8 cellular contexts compared by ENCODE assay signal in the genomic region with DNA sequence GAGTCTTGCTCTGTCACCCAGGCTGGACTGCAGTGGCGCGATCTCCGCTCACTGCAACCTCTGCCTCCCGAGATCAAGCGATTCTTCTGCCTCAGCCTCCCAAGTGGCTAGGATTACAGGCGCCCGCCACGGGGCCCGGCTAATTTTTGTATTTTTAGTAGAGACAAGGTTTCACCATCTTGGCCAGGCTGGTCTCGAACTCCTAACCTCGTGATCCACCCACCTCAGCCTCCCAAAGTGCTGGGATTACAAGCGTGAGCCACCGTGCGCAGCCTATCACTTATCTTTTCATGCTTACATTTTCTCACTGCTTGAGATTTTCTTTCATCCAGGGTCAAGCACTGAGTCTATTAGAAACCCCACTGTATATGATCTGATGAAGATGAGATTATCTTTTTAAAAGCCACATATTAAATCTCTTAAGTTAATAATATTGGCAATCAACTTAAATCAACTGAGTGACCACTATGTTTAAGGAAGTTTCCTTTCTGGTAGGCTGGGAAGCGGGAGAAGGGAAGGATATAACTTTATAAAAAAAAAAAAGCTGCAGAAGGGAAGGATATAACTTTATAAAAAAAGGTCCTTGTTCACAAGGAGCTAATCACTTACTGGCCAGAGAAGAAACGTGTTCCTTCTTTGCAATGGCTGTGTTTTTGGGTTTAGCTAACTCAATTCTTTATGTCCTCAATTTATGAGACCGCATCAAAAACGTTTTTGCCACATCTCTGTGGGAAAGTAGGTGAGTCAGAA. TPM values are rescaled to one million over a fixed set of nuclear protein-coding genes. Genes with fewer than 3 reads are reported as not detected.
DNase-seq lines count a peak whose midpoint lies in the region; ATAC-seq and TF ChIP-seq lines count a peak whose summit lies in the region.

No MANE protein-coding gene starts in this region.

- H3K27me3 ChIP-seq in GM23338 (ENCODE audit: insufficient read depth): no peaks in the 10 kb centered on the region
- H3K27me3 ChIP-seq in Peyer's patch: no peaks in the 10 kb centered on the region

- H3K4me2 ChIP-seq in GM23338: peak overlapping the region; percentile 78

- TF ChIP-seq CTCF in GM23338 (conservative IDR thresholded peaks at IDR 0.05; ENCODE audit: low read depth in 2 of 2) (no peak), Peyer's patch (IDR thresholded peaks at IDR 0.05) (no peak), endothelial cell (IDR thresholded peaks at IDR 0.05; ENCODE audit: unreplicated experiment) (no peak)

- H3K9me3 Mint-ChIP-seq in GM23338: no peaks in the 10 kb centered on the region
- no peaks in the 10 kb centered on the region for H3K9me3 Mint-ChIP-seq in endothelial cell (ENCODE audit: unreplicated experiment)

- TF ChIP-seq POLR2A in Peyer's patch (IDR thresholded peaks at IDR 0.05): no peak

- H3K4me3 ChIP-seq in GM23338: peak overlapping the region; percentile 71
- peak overlapping the region in 3 of 4 donors; percentile 67 to 92 (median 79) for H3K4me3 ChIP-seq in Peyer's patch
- peak overlapping the region in 6 of 7 experiments; percentile 68 to 96 (median 80) for H3K4me3 ChIP-seq in skin epidermis

- peaks cover 28% of the 10 kb centered on the region for H3K4me1 Mint-ChIP-seq in GM23338
- H3K4me1 Mint-ChIP-seq in endothelial cell (ENCODE audit: unreplicated experiment): peaks cover 17% of the 10 kb centered on the region

- no peak overlapping the region for H3K27ac Mint-ChIP-seq in GM23338
- peak overlapping the region; percentile 91 for H3K27ac Mint-ChIP-seq in endothelial cell (ENCODE audit: unreplicated experiment)

- H3K9me3 ChIP-seq in Peyer's patch: no peaks in the 10 kb centered on the region

- DNase-seq in GM23338 (ENCODE audit: low spot score) (no peak), Peyer's patch (no peak), endothelial cell (ENCODE audit: low spot score) (no peak), H4 (ENCODE audit: low spot score) (no peak)

- peak overlapping the region; percentile 97 for H3K4me3 Mint-ChIP-seq in GM23338
- peak overlapping the region; percentile 89 for H3K4me3 Mint-ChIP-seq in endothelial cell (ENCODE audit: unreplicated experiment)

- peaks cover 29% of the 10 kb centered on the region for H3K79me2 ChIP-seq in GM23338 (replicated peaks; ENCODE audit: insufficient read depth)

- no peak overlapping the region for H2AFZ ChIP-seq in GM23338

- peaks cover 14% of the 10 kb centered on the region for H3K36me3 ChIP-seq in GM23338 (ENCODE audit: insufficient read depth)
- H3K36me3 ChIP-seq in Peyer's patch: peaks cover 0 to 8% (median 0%) of the 10 kb centered on the region in 3 donors

- peaks cover 29% of the 10 kb centered on the region for H3K4me1 ChIP-seq in GM23338 (ENCODE audit: insufficient read depth)
- peaks cover 0 to 7% (median 0%) of the 10 kb centered on the region in 4 donors for H3K4me1 ChIP-seq in Peyer's patch

- peaks cover 18% of the 10 kb centered on the region; the same call in 1 of the 2 replicates for H3F3A ChIP-seq in GM23338 (replicated peaks; ENCODE audit: low read depth)

- H3K36me3 Mint-ChIP-seq in GM23338 (ENCODE audit: low read depth) (peaks cover 29% of the 10 kb centered on the region), endothelial cell (ENCODE audit: low read depth, unreplicated experiment) (peaks cover 13% of the 10 kb centered on the region)

- no peaks in the 10 kb centered on the region for H3K9me2 ChIP-seq in GM23338 (ENCODE audit: insufficient read depth)

- ATAC-seq in GM23338 (no peak), HG02571 (IDR thresholded peaks at IDR 0.05; ENCODE audit: unreplicated experiment) (no peak), HG03354 (IDR thresholded peaks at IDR 0.05; ENCODE audit: poor library complexity, severe bottlenecking, unreplicated experiment) (no peak), GM18511 (IDR thresholded peaks at IDR 0.05; ENCODE audit: unreplicated experiment) (no peak)

- H3K27me3 Mint-ChIP-seq in GM23338 (ENCODE audit: insufficient read depth, low read depth, poor library complexity) (peaks cover 17% of the 10 kb centered on the region), endothelial cell (ENCODE audit: unreplicated experiment) (peaks cover 10% of the 10 kb centered on the region)

- H3K27ac ChIP-seq in GM23338 (ENCODE audit: low read depth): peak overlapping the region; percentile 95
- peak overlapping the region; percentile 96 to 99 (median 96) for H3K27ac ChIP-seq in Peyer's patch
- H3K27ac ChIP-seq in skin epidermis: peak overlapping the region in 19 of 21 experiments; percentile 90 to 100 (median 98)

- H4K20me1 ChIP-seq in GM23338 (replicated peaks; ENCODE audit: insufficient read depth): peaks cover 3% of the 10 kb centered on the region

TF ChIP-seq in GM23338, 12 proteins besides CTCF, POLR2A, EP300 and RAD21 (continues in another document):
- TF ChIP-seq EZH2 (IDR thresholded peaks at IDR 0.05; ENCODE audit: low read depth, unreplicated experiment): no peak
- no peak for TF ChIP-seq ZNF114 (CRISPR knock-in tag; IDR thresholded peaks at IDR 0.05)
- TF ChIP-seq, protein P1, sequence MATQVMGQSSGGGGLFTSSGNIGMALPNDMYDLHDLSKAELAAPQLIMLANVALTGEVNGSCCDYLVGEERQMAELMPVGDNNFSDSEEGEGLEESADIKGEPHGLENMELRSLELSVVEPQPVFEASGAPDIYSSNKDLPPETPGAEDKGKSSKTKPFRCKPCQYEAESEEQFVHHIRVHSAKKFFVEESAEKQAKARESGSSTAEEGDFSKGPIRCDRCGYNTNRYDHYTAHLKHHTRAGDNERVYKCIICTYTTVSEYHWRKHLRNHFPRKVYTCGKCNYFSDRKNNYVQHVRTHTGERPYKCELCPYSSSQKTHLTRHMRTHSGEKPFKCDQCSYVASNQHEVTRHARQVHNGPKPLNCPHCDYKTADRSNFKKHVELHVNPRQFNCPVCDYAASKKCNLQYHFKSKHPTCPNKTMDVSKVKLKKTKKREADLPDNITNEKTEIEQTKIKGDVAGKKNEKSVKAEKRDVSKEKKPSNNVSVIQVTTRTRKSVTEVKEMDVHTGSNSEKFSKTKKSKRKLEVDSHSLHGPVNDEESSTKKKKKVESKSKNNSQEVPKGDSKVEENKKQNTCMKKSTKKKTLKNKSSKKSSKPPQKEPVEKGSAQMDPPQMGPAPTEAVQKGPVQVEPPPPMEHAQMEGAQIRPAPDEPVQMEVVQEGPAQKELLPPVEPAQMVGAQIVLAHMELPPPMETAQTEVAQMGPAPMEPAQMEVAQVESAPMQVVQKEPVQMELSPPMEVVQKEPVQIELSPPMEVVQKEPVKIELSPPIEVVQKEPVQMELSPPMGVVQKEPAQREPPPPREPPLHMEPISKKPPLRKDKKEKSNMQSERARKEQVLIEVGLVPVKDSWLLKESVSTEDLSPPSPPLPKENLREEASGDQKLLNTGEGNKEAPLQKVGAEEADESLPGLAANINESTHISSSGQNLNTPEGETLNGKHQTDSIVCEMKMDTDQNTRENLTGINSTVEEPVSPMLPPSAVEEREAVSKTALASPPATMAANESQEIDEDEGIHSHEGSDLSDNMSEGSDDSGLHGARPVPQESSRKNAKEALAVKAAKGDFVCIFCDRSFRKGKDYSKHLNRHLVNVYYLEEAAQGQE (IDR thresholded peaks at IDR 0.05; ENCODE audit: unreplicated experiment): no peak
- TF ChIP-seq STAT1 (IDR thresholded peaks at IDR 0.05; ENCODE audit: unreplicated experiment): no peak
- no peak for TF ChIP-seq CREB1 (CRISPR knock-in tag; IDR thresholded peaks at IDR 0.05; ENCODE audit: low read depth)
- TF ChIP-seq JUNB (IDR thresholded peaks at IDR 0.05; ENCODE audit: unreplicated experiment): no peak

RNA-seq across cellular contexts. Expression of gene MDM2, which starts 1.3 kb away (rescaled TPM):
- 85.4 and 105 TPM in 2 replicates for total RNA-seq in GM23338 (2014; rRNA removed; shearing (Covaris generic))
- polyA plus RNA-seq in GM23338 (2016; fragmentation: Nextera tagmentation; extraction: Ambion mirVana): 136 and 160 TPM in 2 replicates
- total RNA-seq in Peyer's patch: 100 to 1,000 TPM in 2 of 4 donors, 10 to 100 TPM in 2; 64.7 to 126 (median 95.3) TPM
- total RNA-seq in endothelial cell (ENCODE audit: unreplicated experiment): 113 TPM
- 41.9 and 110 TPM in 2 replicates for total RNA-seq in H4 (2014; rRNA removed; shearing (Covaris generic))
